In genomic region chr7:16739863-16740622, GRCh38 we compare ENCODE assay signal across 8 cellular contexts. TPM values are rescaled to one million over a fixed set of nuclear protein-coding genes. Genes with fewer than 3 reads are reported as not detected.
DNase-seq lines count a peak whose midpoint lies in the region; ATAC-seq and TF ChIP-seq lines count a peak whose summit lies in the region.

No MANE protein-coding gene starts in this region.

- H3K9me3 Mint-ChIP-seq in CD14-positive monocyte = no peaks in the 10 kb centered on the region

- H3K36me3 Mint-ChIP-seq in CD14-positive monocyte = no peaks in the 10 kb centered on the region

- no peak overlapping the region for H3K4me2 ChIP-seq in fibroblast of lung (ENCODE audit: extremely low read depth, insufficient read depth, low read length)
- no peak overlapping the region for H3K4me2 ChIP-seq in parathyroid adenoma (ENCODE audit: low read length)

- H3K9ac ChIP-seq in fibroblast of lung (ENCODE audit: insufficient read depth, low read length) (no peak overlapping the region), parathyroid adenoma (no peak overlapping the region)

- ATAC-seq in HG03095 (IDR thresholded peaks at IDR 0.05; ENCODE audit: unreplicated experiment) = no peak

- H3K4me3 ChIP-seq in fibroblast of lung (replicated peaks in 1 of 4; ENCODE audit: control extremely low read depth in 1 of 4, insufficient read depth in 1 of 4, low read depth in 3 of 4, low read length in 4 of 4) = no peak overlapping the region
- H3K4me3 ChIP-seq in parathyroid adenoma (ENCODE audit: low read depth, low read length) = no peak overlapping the region

- H2AFZ ChIP-seq in fibroblast of lung (ENCODE audit: low read length) (no peak overlapping the region), parathyroid adenoma (peak overlapping the region; percentile 51)

- no peaks in the 10 kb centered on the region for H4K20me1 ChIP-seq in fibroblast of lung (ENCODE audit: control insufficient read depth, extremely low read depth, insufficient read depth, low read length)

- peaks cover 0 to 4% (median 0%) of the 10 kb centered on the region in 3 donors for H3K27me3 Mint-ChIP-seq in CD14-positive monocyte (ENCODE audit: low read depth in 3 of 3)

- H3K36me3 ChIP-seq in fibroblast of lung (ENCODE audit: control insufficient read depth, insufficient read depth, low read length) (no peaks in the 10 kb centered on the region), parathyroid adenoma (ENCODE audit: control insufficient read depth, insufficient read depth, low read length) (no peaks in the 10 kb centered on the region)

- no peaks in the 10 kb centered on the region for H3K9me3 ChIP-seq in fibroblast of lung (ENCODE audit: control insufficient read depth, insufficient read depth, low read depth, low read length)
- no peaks in the 10 kb centered on the region for H3K9me3 ChIP-seq in parathyroid adenoma (ENCODE audit: control insufficient read depth, low read length)

- intact Hi-C loops in CD14-positive monocyte (cut with micrococcal nuclease) = no loop called here

- TF ChIP-seq CTCF in fibroblast of lung (conservative IDR thresholded peaks at IDR 0.05 in 1 of 2, IDR thresholded peaks at IDR 0.05 in 1 of 2; ENCODE audit: low read depth in 1 of 2, low read length in 2 of 2) (no peak), parathyroid adenoma (IDR thresholded peaks at IDR 0.05) (no peak), CD14-positive monocyte (IDR thresholded peaks at IDR 0.05) (no peak)

- H3K4me1 Mint-ChIP-seq in CD14-positive monocyte = peaks cover 5% of the 10 kb centered on the region

- DNase-seq in ELR (ENCODE audit: low read depth) (peak; percentile 99), NCI-H69 (lab: John Stamatoyannopoulos, UW) (peak; percentile 63), fibroblast of lung (ENCODE audit: low read depth in 2 of 2) (peak; percentile 97 to 99), AML-193 (lab: John Stamatoyannopoulos, UW) (no peak), activated gamma-delta T cell treated with Interleukin-2 at 50 U/mL for 16 hours (no peak), CD14-positive monocyte (ENCODE audit: low spot score) (no peak)

- no peak overlapping the region for H3K27ac Mint-ChIP-seq in CD14-positive monocyte

- H3K4me1 ChIP-seq in fibroblast of lung (ENCODE audit: control insufficient read depth, extremely low read depth, insufficient read depth, low read length) (peaks cover 3% of the 10 kb centered on the region), parathyroid adenoma (peaks cover 7% of the 10 kb centered on the region)

- peak overlapping the region; percentile 23 for H3K27ac ChIP-seq in fibroblast of lung (ENCODE audit: insufficient read depth, low read length)
- no peak overlapping the region for H3K27ac ChIP-seq in parathyroid adenoma

- H3K4me3 Mint-ChIP-seq in CD14-positive monocyte = no peak overlapping the region

- H3K27me3 ChIP-seq in fibroblast of lung (ENCODE audit: control insufficient read depth, insufficient read depth, low read length) (no peaks in the 10 kb centered on the region), parathyroid adenoma (ENCODE audit: control insufficient read depth, insufficient read depth, low read length) (no peaks in the 10 kb centered on the region)

- H3K79me2 ChIP-seq in fibroblast of lung (ENCODE audit: control insufficient read depth, insufficient read depth, low read length) = no peaks in the 10 kb centered on the region
- no peaks in the 10 kb centered on the region for H3K79me2 ChIP-seq in parathyroid adenoma

RNA-seq across cellular contexts. Expression of gene TSPAN13, which starts 13.5 kb away (rescaled TPM):
- 0.77 and 2.8 TPM in 2 replicates for total RNA-seq in fibroblast of lung
- polyA plus RNA-seq in fibroblast of lung (2.5 and 6.7 TPM in 2 replicates), CD14-positive monocyte (under 1 TPM; 0.16 to 0.17 TPM)
- 1.9 and 5.0 TPM in 2 replicates for polyA plus RNA-seq in fibroblast of lung (2012)
- polyA minus RNA-seq in fibroblast of lung (ENCODE audit: low replicate concordance) = 2.2 and 3.9 TPM in 2 replicates

Comparison
In these comparisons a context has a peak if more than half of its experiments do, and no peak if none do; other contexts are left out.
1. DNase-seq: peak in ELR (single experiment), NCI-H69 (single experiment) and fibroblast of lung (2 of 2); none in AML-193 (0 of 2), activated gamma-delta T cell treated with Interleukin-2 at 50 U/mL for 16 hours (single experiment) and CD14-positive monocyte (single experiment).